In genomic region chr22:37672920-37673453, GRCh38 we compare ENCODE assay signal across 1 cellular context.
TF ChIP-seq lines count a peak whose summit lies in the region.

No MANE protein-coding gene starts in this region.

TF ChIP-seq in H1, 55 proteins besides CTCF, POLR2A, EP300 and RAD21:
- TF ChIP-seq SIN3A (conservative IDR thresholded peaks at IDR 0.05 in 1 of 2, IDR thresholded peaks at IDR 0.05 in 1 of 2; ENCODE audit: low read depth in 1 of 2, low read length in 2 of 2): no peak
